In genomic region chr1:222712253-222713090, GRCh38 we compare ENCODE assay signal across 8 cellular contexts. TPM values are rescaled to one million over a fixed set of nuclear protein-coding genes. Genes with fewer than 3 reads are reported as not detected.
DNase-seq lines count a peak whose midpoint lies in the region; ATAC-seq and TF ChIP-seq lines count a peak whose summit lies in the region.

A gene with protein sequence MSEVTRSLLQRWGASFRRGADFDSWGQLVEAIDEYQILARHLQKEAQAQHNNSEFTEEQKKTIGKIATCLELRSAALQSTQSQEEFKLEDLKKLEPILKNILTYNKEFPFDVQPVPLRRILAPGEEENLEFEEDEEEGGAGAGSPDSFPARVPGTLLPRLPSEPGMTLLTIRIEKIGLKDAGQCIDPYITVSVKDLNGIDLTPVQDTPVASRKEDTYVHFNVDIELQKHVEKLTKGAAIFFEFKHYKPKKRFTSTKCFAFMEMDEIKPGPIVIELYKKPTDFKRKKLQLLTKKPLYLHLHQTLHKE (minus strand): TSS chr1:222712491. CDS start chr1:222712317, 174 bp downstream.
BROX (plus strand) TSS chr1:222712564; CDS start chr1:222715700, 3,136 bp downstream.

- peaks cover 29% of the 10 kb centered on the region for H3K36me3 Mint-ChIP-seq in nephron progenitor cell (ENCODE audit: low read depth)

- H3K4me3 Mint-ChIP-seq in nephron progenitor cell = peak within 1 kb of the TSS; percentile 96
- peak within 1 kb of the TSS; percentile 92 to 93 for H3K4me3 Mint-ChIP-seq in stimulated activated naive CD8-positive, alpha-beta T cell treated with anti-CD3 and anti-CD28 coated beads, Interleukin-15, amount 100 ng/mL, for 72 hours

- peaks cover 29% of the 10 kb centered on the region for H3K4me1 Mint-ChIP-seq in nephron progenitor cell
- peaks cover 40% of the 10 kb centered on the region for H3K4me1 Mint-ChIP-seq in stimulated activated naive CD8-positive, alpha-beta T cell treated with anti-CD3 and anti-CD28 coated beads, Interleukin-15, amount 100 ng/mL, for 72 hours

- H3K9me3 Mint-ChIP-seq in nephron progenitor cell = peaks cover 5% of the 10 kb centered on the region
- H3K9me3 Mint-ChIP-seq in stimulated activated naive CD8-positive, alpha-beta T cell treated with anti-CD3 and anti-CD28 coated beads, Interleukin-15, amount 100 ng/mL, for 72 hours = no peaks in the 10 kb centered on the region

- peaks cover 13% of the 10 kb centered on the region for H3K4me1 ChIP-seq in HAP-1

- H3K9me3 ChIP-seq in HAP-1 (no peaks in the 10 kb centered on the region), MG63 (no peaks in the 10 kb centered on the region)

- H3K4me3 ChIP-seq in HAP-1 (peak within 1 kb of the TSS; percentile 85), MG63 (peak within 1 kb of the TSS; percentile 83), fibroblast of pulmonary artery (replicated peaks; ENCODE audit: low read depth, low read length) (peak within 1 kb of the TSS; percentile 74)

- in situ Hi-C loops in HAP-1 (cut with MboI; ENCODE audit: low sequenced_read_pairs) = loop anchor here (10.0 kb wide), 1 partner anchor 68 kb away; no protein-coding TSS in a partner anchor

- H3K36me3 ChIP-seq in HAP-1 (replicated peaks) (peaks cover 10% of the 10 kb centered on the region), MG63 (peaks cover 50% of the 10 kb centered on the region)

- no peaks in the 10 kb centered on the region for H3K27me3 Mint-ChIP-seq in nephron progenitor cell (ENCODE audit: low read depth, poor library complexity)
- no peaks in the 10 kb centered on the region for H3K27me3 Mint-ChIP-seq in stimulated activated naive CD8-positive, alpha-beta T cell treated with anti-CD3 and anti-CD28 coated beads, Interleukin-15, amount 100 ng/mL, for 72 hours

- H3K27ac Mint-ChIP-seq in nephron progenitor cell = peak within 1 kb of the TSS; percentile 99
- H3K27ac Mint-ChIP-seq in stimulated activated naive CD8-positive, alpha-beta T cell treated with anti-CD3 and anti-CD28 coated beads, Interleukin-15, amount 100 ng/mL, for 72 hours = peak within 1 kb of the TSS; percentile 99

- H3K27me3 ChIP-seq in HAP-1 (ENCODE audit: low read depth) = no peaks in the 10 kb centered on the region
- no peaks in the 10 kb centered on the region for H3K27me3 ChIP-seq in MG63

- DNase-seq in ELR (ENCODE audit: low read depth) (peak; percentile 87), HAP-1 (ENCODE audit: low spot score in 2 of 2) (peak; percentile 79 to 95), MG63 (peak; percentile 95), SHP77 (lab: John Stamatoyannopoulos, UW) (peak; percentile 71 to 76), fibroblast of pulmonary artery (ENCODE audit: low read depth) (peak; percentile 84), nephron progenitor cell (peak; percentile 99)
- peak; percentile 93 for DNase-seq in activated effector memory CD4-positive, alpha-beta T cell treated with Interleukin-2 at 50 U/mL for 16 hours
- DNase-seq in stimulated activated naive CD8-positive, alpha-beta T cell treated with anti-CD3 and anti-CD28 coated beads, Interleukin-15, amount 100 ng/mL, for 72 hours = peak; percentile 94 to 95

- peak; percentile 85 for ATAC-seq in stimulated activated naive CD8-positive, alpha-beta T cell treated with anti-CD3 and anti-CD28 coated beads, Interleukin-15, amount 100 ng/mL, for 72 hours

- TF ChIP-seq CTCF in fibroblast of pulmonary artery (IDR thresholded peaks at IDR 0.05; ENCODE audit: low read length, missing control alignments) = no peak
- no peak for TF ChIP-seq CTCF in nephron progenitor cell (IDR thresholded peaks at IDR 0.05)

RNA-seq across cellular contexts. Expression of the first gene that starts in this region (rescaled TPM):
- total RNA-seq in MG63 (2014; rRNA removed; shearing (Covaris generic); ENCODE audit: low replicate concordance) = 33.9 and 63.8 TPM in 2 replicates

RNA-seq across cellular contexts. Expression of gene BROX, which starts in this region (rescaled TPM):
- total RNA-seq in MG63 (2014; rRNA removed; shearing (Covaris generic); ENCODE audit: low replicate concordance) = 56.0 and 102 TPM in 2 replicates

Comparison
In these comparisons a context has a peak if more than half of its experiments do, and no peak if none do; other contexts are left out.
1. Peak in every context shown above with its lines: DNase-seq, ATAC-seq and H3K4me3 ChIP-seq.